In genomic region chr14:37665951-37666350, GRCh38 we compare ENCODE assay signal across 34 cellular contexts.
"Had no signal": no experiment of that assay in that cellular context is flagged by ENCODE, and none has a peak within 500 bp of the region (broad histone marks: within the 10 kb centered on the region; RNA-seq: fewer than 3 reads in every experiment).

No MANE protein-coding gene starts in this region.

- H3K4me1 ChIP-seq: adrenal gland, ascending aorta, body of pancreas, breast epithelium had no signal

- H3K36me3 ChIP-seq: adrenal gland, ascending aorta, brain microvascular endothelial cell, breast epithelium, cardiac muscle cell had no signal

- FAIRE-seq: astrocyte had no signal

- H3K4me3 ChIP-seq: adrenal gland, ascending aorta, body of pancreas, breast epithelium, cardiac muscle cell had no signal

- DNase-seq: activated effector memory CD4-positive, alpha-beta T cell treated with anti-CD3 and anti-CD28 coated beads, Interleukin-2, amount 50 U/mL, for 16 hours; activated effector memory CD4-positive, alpha-beta T cell treated with Interleukin-2 at 50 U/mL for 16 hours; activated gamma-delta T cell; activated gamma-delta T cell treated with Interleukin-2 at 50 U/mL for 16 hours; activated naive CD4-positive, alpha-beta T cell; activated naive CD4-positive, alpha-beta T cell treated with anti-CD3 and anti-CD28 coated beads for 36 hours; activated naive CD4-positive, alpha-beta T cell treated with anti-CD3 and anti-CD28 coated beads, Interleukin-2, amount 10 ng/mL, durations not matched to agents 7 days and 5 days; activated naive CD4-positive, alpha-beta T cell treated with anti-CD3 and anti-CD28 coated beads, Interleukin-2, amount 50 U/mL, for 16 hours; activated naive CD4-positive, alpha-beta T cell treated with Interleukin-2 at 50 U/mL for 16 hours; activated naive CD8-positive, alpha-beta T cell treated with anti-CD3 and anti-CD28 coated beads for 36 hours; activated naive CD8-positive, alpha-beta T cell treated with anti-CD3 and anti-CD28 coated beads, Interleukin-2, amount 10 ng/mL, durations not matched to agents 7 days and 5 days; activated naive CD8-positive, alpha-beta T cell treated with anti-CD3 and anti-CD28 coated beads, Interleukin-2, amount 50 U/mL, for 24 hours; activated T-cell treated with anti-CD3 and anti-CD28 coated beads for 4 hours; activated T-cell treated with anti-CD3 and anti-CD28 coated beads, Interleukin-2, amount 50 U/mL, for 1 hour; activated T-cell treated with anti-CD3 and anti-CD28 coated beads, Interleukin-2, amount 50 U/mL, for 24 hours; activated T-cell treated with anti-CD3 and anti-CD28 coated beads, Interleukin-2, amount 50 U/mL, for 4 hours; activated T-cell treated with anti-CD3 and anti-CD28 coated beads, Interleukin-2, amount 50 U/mL, for 48 hours; activated T-cell treated with anti-CD3 and anti-CD28 coated beads, Interleukin-2, amount 50 U/mL, for 72 hours; adrenal gland; amniotic stem cell; amygdala; anterior cingulate cortex; aorta; body of pancreas; brain microvascular endothelial cell; caudate nucleus; central memory CD4-positive, alpha-beta T cell; cerebellar nuclear complex had no signal

- H3K27ac ChIP-seq: adrenal gland, ascending aorta, body of pancreas, brain microvascular endothelial cell, breast epithelium, cardiac muscle cell had no signal

- H3K9me3 ChIP-seq: adrenal gland, body of pancreas had no signal

- H3K27me3 ChIP-seq: adrenal gland, ascending aorta, body of pancreas, brain microvascular endothelial cell, breast epithelium, cardiac muscle cell had no signal

- ATAC-seq: activated naive CD4-positive, alpha-beta T cell treated with anti-CD3 and anti-CD28 coated beads, Interleukin-2, amount 50 U/mL, for 72 hours; activated naive CD8-positive, alpha-beta T cell treated with anti-CD3 and anti-CD28 coated beads, Interleukin-2, amount 50 U/mL, for 24 hours; activated T-cell treated with anti-CD3 and anti-CD28 coated beads, Interleukin-2, amount 50 U/mL, for 4 hours; activated T-cell treated with anti-CD3 and anti-CD28 coated beads, Interleukin-2, amount 50 U/mL, for 72 hours; activated T-helper 17 cell treated with anti-CD3 and anti-CD28 coated beads, Interleukin-2, amount 50 U/mL, for 72 hours; body of pancreas had no signal
